In the genomic region with DNA sequence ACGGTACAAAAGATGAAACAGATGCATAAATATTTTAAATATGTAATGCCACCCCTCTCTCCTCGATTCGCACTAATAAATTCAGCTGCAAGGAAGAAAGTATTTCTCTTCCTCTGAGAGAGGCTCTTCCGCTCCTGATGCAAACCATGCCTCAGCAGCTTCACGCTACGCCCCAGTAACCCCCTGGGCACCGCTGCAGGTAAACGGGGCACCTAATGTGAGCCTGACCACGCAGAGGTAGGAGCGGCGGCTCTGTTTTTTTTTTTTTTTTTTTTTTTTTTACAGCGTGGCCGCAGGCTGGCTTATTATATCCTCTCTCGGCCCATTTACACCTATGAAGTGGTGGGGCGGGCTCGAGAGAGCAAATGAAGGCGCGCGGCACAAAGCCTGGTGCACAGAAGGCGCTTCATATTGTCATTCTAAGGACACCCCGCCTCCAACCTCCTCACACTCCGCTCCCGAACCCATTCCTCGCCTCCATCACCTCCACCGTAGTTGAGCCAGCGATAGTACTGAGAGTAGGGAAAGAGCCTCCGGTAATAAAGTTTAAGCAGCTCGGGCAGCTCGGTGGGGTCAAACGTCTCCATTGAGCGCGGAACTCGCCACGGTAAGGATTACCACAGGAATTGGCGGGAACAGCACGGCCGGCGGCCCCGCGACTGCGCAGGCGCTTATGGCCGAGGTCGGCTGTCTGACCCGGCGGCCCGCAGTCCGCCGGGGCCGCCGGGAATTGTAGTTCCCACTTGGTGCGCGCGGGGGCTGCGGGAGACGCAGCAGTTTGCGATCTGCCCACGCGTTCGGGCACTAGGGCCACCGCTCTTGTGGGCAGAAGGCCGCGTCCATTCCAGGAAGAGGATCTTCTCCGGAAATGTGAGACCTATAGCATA, we compare ENCODE assay signal across 8 cellular contexts. TPM values are rescaled to one million over a fixed set of nuclear protein-coding genes. Genes with fewer than 3 reads are reported as not detected.
A peak's percentile ranks its signal among the peaks of the same experiment; 100 is the strongest.
DNase-seq lines count a peak whose midpoint lies in the region; TF ChIP-seq lines count a peak whose summit lies in the region.

A gene (minus strand): TSS at position 612 of the 887 bp plus-strand sequence. CDS start 25 bp downstream, at position 587.

- H3K4me3 ChIP-seq in GM06990 (replicated peaks; ENCODE audit: low read depth, low read length) (peak within 1 kb of the TSS; percentile 91), HFF-Myc (replicated peaks; ENCODE audit: low read depth, low read length) (peak within 1 kb of the TSS; percentile 82)

- no peak for TF ChIP-seq CTCF in GM06990 (IDR thresholded peaks at IDR 0.05; ENCODE audit: insufficient read depth, low read length, poor library complexity, severe bottlenecking)
- no peak for TF ChIP-seq CTCF in HFF-Myc (IDR thresholded peaks at IDR 0.05; ENCODE audit: low read depth, low read length, missing control alignments)

- H3K27me3 ChIP-seq in GM06990 (replicated peaks; ENCODE audit: control insufficient read depth, insufficient read depth, low read length) = no peaks in the 10 kb centered on the region

- H3K36me3 ChIP-seq in GM06990 (ENCODE audit: control insufficient read depth, insufficient read depth, low read length) = no peaks in the 10 kb centered on the region

- DNase-seq in GM06990 (ENCODE audit: extremely low read depth, insufficient read length) (peak; percentile 96), HFF-Myc (ENCODE audit: extremely low read depth, low read depth) (peak; percentile 29), MV-4-11 (lab: John Stamatoyannopoulos, UW) (peak; percentile 89), SK-N-DZ (ENCODE audit: low spot score) (peak; percentile 91), germinal center (ENCODE audit: low spot score) (peak; percentile 93), occipital lobe (lab: John Stamatoyannopoulos, UW) (peak; percentile 79), superior temporal gyrus (ENCODE audit: extremely low spot score) (peak; percentile 86)
- DNase-seq in activated naive CD4-positive, alpha-beta T cell (lab: John Stamatoyannopoulos, UW) = peak; percentile 45 to 72 (median 62)

RNA-seq across cellular contexts. Expression of the gene that starts here (rescaled TPM):
- 115 and 121 TPM in 2 replicates for polyA plus RNA-seq in SK-N-DZ (2014; cell fraction: cytosol; rRNA removed)
- polyA plus RNA-seq in SK-N-DZ (2014; cell fraction: nucleus; rRNA removed) = 80.5 and 98.2 TPM in 2 replicates
- 32.8 TPM for total RNA-seq in occipital lobe

Comparison
In these comparisons a context has a peak if more than half of its experiments do, and no peak if none do; other contexts are left out.
1. Peak in every context shown above with its lines: DNase-seq and H3K4me3 ChIP-seq.
2. DNase-seq: peak in every context shown above with its lines; median percentile 96 in GM06990; 93 in germinal center; 91 in SK-N-DZ; 89 in MV-4-11; 86 in superior temporal gyrus; 79 in occipital lobe; 62 in activated naive CD4-positive, alpha-beta T cell; 29 in HFF-Myc.